19 cellular contexts compared by ENCODE assay signal in genomic region chr19:1889907-1890306, GRCh38. TPM values are rescaled to one million over a fixed set of nuclear protein-coding genes. Genes with fewer than 3 reads are reported as not detected.
DNase-seq lines count a peak whose midpoint lies in the region; TF ChIP-seq lines count a peak whose summit lies in the region.
"Had no signal": no experiment of that assay in that cellular context is flagged by ENCODE, and none has a peak within 500 bp of the region (broad histone marks: within the 10 kb centered on the region; RNA-seq: fewer than 3 reads in every experiment).

No MANE protein-coding gene starts in this region.

- H3K4me3 Mint-ChIP-seq in activated T-cell treated with anti-CD3 and anti-CD28 coated beads, Interleukin-2, amount 50 U/mL, for 24 hours = no peak overlapping the region
- no peak overlapping the region for H3K4me3 Mint-ChIP-seq in activated CD4-positive, alpha-beta memory T cell treated with anti-CD3 and anti-CD28 coated beads, Interleukin-2, amount 10 ng/mL, durations not matched to agents 7 days and 5 days
- H3K4me3 Mint-ChIP-seq: GM23338 had no signal

- peak overlapping the region; percentile 82 for H4K8ac ChIP-seq in neuronal stem cell (ENCODE audit: low read depth, low read length)

- no peak overlapping the region for H3K4me3 ChIP-seq in HEK293 (ENCODE audit: low read depth, low read length)
- no peak overlapping the region for H3K4me3 ChIP-seq in neuronal stem cell (ENCODE audit: low read length in 2 of 2)
- H3K4me3 ChIP-seq in breast epithelium = no peak overlapping the region
- H3K4me3 ChIP-seq: BLaER1 treated with 17β-estradiol and CSF1 and Interleukin-3, amounts not matched to agents 10 nM and 100 nM; GM23338 had no signal

- H3K14ac ChIP-seq in neuronal stem cell (ENCODE audit: low read length) = no peak overlapping the region

- no peak overlapping the region for H2AK5ac ChIP-seq in neuronal stem cell (ENCODE audit: low read depth, low read length)

- no peak overlapping the region for H4K91ac ChIP-seq in neuronal stem cell (ENCODE audit: low read depth, low read length, poor library complexity)

- H3K36me3 Mint-ChIP-seq in activated T-cell treated with anti-CD3 and anti-CD28 coated beads, Interleukin-2, amount 50 U/mL, for 24 hours (ENCODE audit: low read depth) = peaks cover under 1% of the 10 kb centered on the region
- no peaks in the 10 kb centered on the region for H3K36me3 Mint-ChIP-seq in activated CD4-positive, alpha-beta memory T cell treated with anti-CD3 and anti-CD28 coated beads, Interleukin-2, amount 10 ng/mL, durations not matched to agents 7 days and 5 days (ENCODE audit: low read depth)

- H3K27ac Mint-ChIP-seq in activated T-cell treated with anti-CD3 and anti-CD28 coated beads, Interleukin-2, amount 50 U/mL, for 24 hours = peak overlapping the region; percentile 22
- H3K27ac Mint-ChIP-seq in activated CD4-positive, alpha-beta memory T cell treated with anti-CD3 and anti-CD28 coated beads, Interleukin-2, amount 10 ng/mL, durations not matched to agents 7 days and 5 days = peak overlapping the region; percentile 27
- H3K27ac Mint-ChIP-seq: GM23338 had no signal

- no CpG with 5 or more reads among the region's 1 CpG for WGBS in neuronal stem cell (ENCODE audit: extremely low coverage in 2 of 2, insufficient read length in 2 of 2, insufficient replicate concordance in 1 of 2), 2 donors

- no peak overlapping the region for H3K23ac ChIP-seq in neuronal stem cell (ENCODE audit: low read depth, low read length, poor library complexity)

- H3K9me3 ChIP-seq in HEK293 (ENCODE audit: control insufficient read depth, insufficient read depth, low read depth, low read length) = no peaks in the 10 kb centered on the region
- no peaks in the 10 kb centered on the region for H3K9me3 ChIP-seq in neuronal stem cell (replicated peaks in 1 of 2; ENCODE audit: control insufficient read depth in 2 of 2, insufficient read depth in 1 of 2, low read depth in 1 of 2, low read length in 2 of 2)
- no peaks in the 10 kb centered on the region for H3K9me3 ChIP-seq in breast epithelium
- H3K9me3 ChIP-seq: BLaER1 treated with 17β-estradiol and CSF1 and Interleukin-3, amounts not matched to agents 10 nM and 100 nM had no signal

- no peak overlapping the region for H2BK15ac ChIP-seq in neuronal stem cell (ENCODE audit: low read length)

- CTCF ChIA-PET in HEK293 (lab: Yijun Ruan, JAX) = interaction anchor here (0.6 kb wide), 1 partner anchor 262 kb away, joined by 4 read pairs; no protein-coding TSS in a partner anchor
- CTCF ChIA-PET in activated CD4-positive, alpha-beta memory T cell treated with anti-CD3 and anti-CD28 coated beads, Interleukin-2, amount 10 ng/mL, durations not matched to agents 7 days and 5 days (lab: Charles Lee) = no interaction called here

- POLR2A ChIA-PET in HEK293 (lab: Yijun Ruan, JAX) = no interaction called here
- POLR2A ChIA-PET in activated CD4-positive, alpha-beta memory T cell treated with anti-CD3 and anti-CD28 coated beads, Interleukin-2, amount 10 ng/mL, durations not matched to agents 7 days and 5 days (lab: Charles Lee) = no interaction called here

- peaks cover 0 to 2% (median 0%) of the 10 kb centered on the region in 3 experiments for H3K27me3 ChIP-seq in neuronal stem cell (ENCODE audit: control insufficient read depth in 3 of 3, insufficient read depth in 3 of 3, low read depth in 1 of 3, low read length in 3 of 3)
- H3K27me3 ChIP-seq in breast epithelium = no peaks in the 10 kb centered on the region
- H3K27me3 ChIP-seq: BLaER1 treated with 17β-estradiol and CSF1 and Interleukin-3, amounts not matched to agents 10 nM and 100 nM had no signal

- H3K36me3 ChIP-seq in HEK293 (ENCODE audit: control insufficient read depth in 2 of 2, insufficient read depth in 1 of 2, low read length in 2 of 2) (no peaks in the 10 kb centered on the region), neuronal stem cell (replicated peaks in 1 of 2; ENCODE audit: control insufficient read depth in 2 of 2, insufficient read depth in 2 of 2, low read length in 2 of 2) (no peaks in the 10 kb centered on the region), breast epithelium (no peaks in the 10 kb centered on the region)
- H3K36me3 ChIP-seq: BLaER1 treated with 17β-estradiol and CSF1 and Interleukin-3, amounts not matched to agents 10 nM and 100 nM had no signal

- no peak overlapping the region for H2BK12ac ChIP-seq in neuronal stem cell (ENCODE audit: low read length)

- no peak for TF ChIP-seq POLR2A in breast epithelium (IDR thresholded peaks at IDR 0.05)

- no peak overlapping the region for H3K18ac ChIP-seq in neuronal stem cell (ENCODE audit: low read length)

- H3K79me1 ChIP-seq in neuronal stem cell (ENCODE audit: low read depth, low read length) = peaks cover 1% of the 10 kb centered on the region

- intact Hi-C loops in breast epithelium (cut with DNase I; ENCODE audit: low total_unique reads) = loop anchor here (5.0 kb wide), 1 partner anchor 387 kb away; no protein-coding TSS in a partner anchor

- no peaks in the 10 kb centered on the region for H3K9me3 Mint-ChIP-seq in activated T-cell treated with anti-CD3 and anti-CD28 coated beads, Interleukin-2, amount 50 U/mL, for 24 hours
- H3K9me3 Mint-ChIP-seq in activated CD4-positive, alpha-beta memory T cell treated with anti-CD3 and anti-CD28 coated beads, Interleukin-2, amount 10 ng/mL, durations not matched to agents 7 days and 5 days = no peaks in the 10 kb centered on the region
- H3K9me3 Mint-ChIP-seq: GM23338 had no signal

- H2BK120ac ChIP-seq in neuronal stem cell (ENCODE audit: low read depth, low read length) = no peak overlapping the region

- no peak overlapping the region for H2BK5ac ChIP-seq in neuronal stem cell (ENCODE audit: low read length)

- H3K4me2 ChIP-seq in neuronal stem cell (ENCODE audit: insufficient read depth, low read length, poor library complexity, severe bottlenecking) = no peak overlapping the region
- H3K4me2 ChIP-seq: BLaER1 treated with 17β-estradiol and CSF1 and Interleukin-3, amounts not matched to agents 10 nM and 100 nM; GM23338 had no signal

- H3K4me1 ChIP-seq in HEK293 (ENCODE audit: control insufficient read depth, insufficient read depth, low read length) (no peaks in the 10 kb centered on the region; the same call in 1 of the 2 replicates), neuronal stem cell (ENCODE audit: control insufficient read depth in 2 of 2, insufficient read depth in 1 of 2, low read depth in 1 of 2, low read length in 2 of 2) (peaks cover 2% of the 10 kb centered on the region in 2 donors), breast epithelium (no peaks in the 10 kb centered on the region)

- no peak overlapping the region for H3K27ac ChIP-seq in HEK293 (ENCODE audit: extremely low read depth, low read depth, low read length)
- no peak overlapping the region for H3K27ac ChIP-seq in neuronal stem cell (replicated peaks; ENCODE audit: low read length)
- H3K27ac ChIP-seq in breast epithelium = no peak overlapping the region

- H3K4ac ChIP-seq in neuronal stem cell (ENCODE audit: low read length) = no peak overlapping the region

- TF ChIP-seq CTCF in HEK293 (tag by site-specific recombination; IDR thresholded peaks at IDR 0.05) = no peak
- no peak for TF ChIP-seq CTCF in breast epithelium (IDR thresholded peaks at IDR 0.05)

- no peak overlapping the region for H3K9ac ChIP-seq in neuronal stem cell (ENCODE audit: low read depth, low read length, poor library complexity)
- H3K9ac ChIP-seq: BLaER1 treated with 17β-estradiol and CSF1 and Interleukin-3, amounts not matched to agents 10 nM and 100 nM had no signal

- H2AFZ ChIP-seq in neuronal stem cell (ENCODE audit: low read length) = peak overlapping the region; percentile 17
- H2AFZ ChIP-seq: GM23338 had no signal

- no peaks in the 10 kb centered on the region for H3K27me3 Mint-ChIP-seq in activated T-cell treated with anti-CD3 and anti-CD28 coated beads, Interleukin-2, amount 50 U/mL, for 24 hours
- H3K27me3 Mint-ChIP-seq in activated CD4-positive, alpha-beta memory T cell treated with anti-CD3 and anti-CD28 coated beads, Interleukin-2, amount 10 ng/mL, durations not matched to agents 7 days and 5 days = no peaks in the 10 kb centered on the region

- H3K4me1 Mint-ChIP-seq in activated T-cell treated with anti-CD3 and anti-CD28 coated beads, Interleukin-2, amount 50 U/mL, for 24 hours (ENCODE audit: low read depth) = peaks cover 6% of the 10 kb centered on the region
- peaks cover 31% of the 10 kb centered on the region for H3K4me1 Mint-ChIP-seq in activated CD4-positive, alpha-beta memory T cell treated with anti-CD3 and anti-CD28 coated beads, Interleukin-2, amount 10 ng/mL, durations not matched to agents 7 days and 5 days

- no peak for DNase-seq in activated T-cell treated with anti-CD3 and anti-CD28 coated beads, Interleukin-2, amount 50 U/mL, for 24 hours
- DNase-seq in activated T-cell treated with anti-CD3 and anti-CD28 coated beads for 4 hours = no peak
- no peak for DNase-seq in activated CD4-positive, alpha-beta memory T cell treated with anti-CD3 and anti-CD28 coated beads, Interleukin-2, amount 10 ng/mL, durations not matched to agents 7 days and 5 days
- DNase-seq in neuronal stem cell (ENCODE audit: low spot score) = no peak
- DNase-seq in HPDE6-E6E7 (ENCODE audit: extremely low spot score) = no peak
- no peak for DNase-seq in breast epithelium (ENCODE audit: low spot score in 2 of 2)
- DNase-seq in stimulated activated CD4-positive, alpha-beta T cell treated with anti-CD3 and anti-CD28 coated beads, Interleukin-1b, Interleukin-23, amount 100 ng/mL, for 48 hours = no peak
- DNase-seq: DMS79, KBM-7, NCI-H1105 treated with DMSO at 0.1 percent for 48 hours, NCI-H1694, NCI-H226, NCI-H524, NCI-H82, OCI-M1, SHP77 had no signal

RNA-seq across cellular contexts. Expression of gene ABHD17A, which starts 4.6 kb away (rescaled TPM):
- total RNA-seq in activated CD4-positive, alpha-beta memory T cell treated with anti-CD3 and anti-CD28 coated beads, Interleukin-2, amount 10 ng/mL, durations not matched to agents 7 days and 5 days = 100 to 1,000 TPM; 255 to 259 TPM
- 44.4 TPM for polyA plus RNA-seq in neuronal stem cell (2013, experiment 1 of 2)
- polyA plus RNA-seq in neuronal stem cell (2013, experiment 2 of 2) = 44.1 TPM
- 10 to 100 TPM; 62.4 to 81.3 (median 76.0) TPM for total RNA-seq in breast epithelium

RNA-seq across cellular contexts. Expression of gene ADAT3, which starts 15.3 kb away (rescaled TPM):
- 10 to 100 TPM; 13.3 to 15.5 TPM for total RNA-seq in activated CD4-positive, alpha-beta memory T cell treated with anti-CD3 and anti-CD28 coated beads, Interleukin-2, amount 10 ng/mL, durations not matched to agents 7 days and 5 days
- 4.4 TPM for polyA plus RNA-seq in neuronal stem cell (2013, experiment 1 of 2)
- polyA plus RNA-seq in neuronal stem cell (2013, experiment 2 of 2) = 3.8 TPM
- 1 to 10 TPM; 1.1 to 5.4 (median 4.9) TPM for total RNA-seq in breast epithelium

RNA-seq across cellular contexts. Expression of gene SCAMP4, which starts 15.3 kb away (rescaled TPM):
- 10 to 100 TPM; 36.5 to 39.7 TPM for total RNA-seq in activated CD4-positive, alpha-beta memory T cell treated with anti-CD3 and anti-CD28 coated beads, Interleukin-2, amount 10 ng/mL, durations not matched to agents 7 days and 5 days
- polyA plus RNA-seq in neuronal stem cell (2013, experiment 1 of 2) = 49.3 TPM
- polyA plus RNA-seq in neuronal stem cell (2013, experiment 2 of 2) = 49.1 TPM
- 10 to 100 TPM; 41.4 to 66.6 (median 44.6) TPM for total RNA-seq in breast epithelium

RNA-seq across cellular contexts. Expression of gene KLF16, which starts 26.5 kb away (rescaled TPM):
- 10 to 100 TPM; 24.6 to 25.7 TPM for total RNA-seq in activated CD4-positive, alpha-beta memory T cell treated with anti-CD3 and anti-CD28 coated beads, Interleukin-2, amount 10 ng/mL, durations not matched to agents 7 days and 5 days
- 12.8 TPM for polyA plus RNA-seq in neuronal stem cell (2013, experiment 1 of 2)
- 12.5 TPM for polyA plus RNA-seq in neuronal stem cell (2013, experiment 2 of 2)
- 1 to 10 TPM; 2.9 to 4.6 (median 4.1) TPM for total RNA-seq in breast epithelium

RNA-seq across cellular contexts. Expression of gene REXO1, which starts 41.6 kb away (rescaled TPM):
- total RNA-seq in activated CD4-positive, alpha-beta memory T cell treated with anti-CD3 and anti-CD28 coated beads, Interleukin-2, amount 10 ng/mL, durations not matched to agents 7 days and 5 days = 10 to 100 TPM; 46.5 to 47.5 TPM
- polyA plus RNA-seq in neuronal stem cell (2013, experiment 1 of 2) = 15.0 TPM
- 16.5 TPM for polyA plus RNA-seq in neuronal stem cell (2013, experiment 2 of 2)
- 10 to 100 TPM; 10.4 to 25.2 (median 19.7) TPM for total RNA-seq in breast epithelium
